ENCODE assay signal across 14 cellular contexts in the genomic region with DNA sequence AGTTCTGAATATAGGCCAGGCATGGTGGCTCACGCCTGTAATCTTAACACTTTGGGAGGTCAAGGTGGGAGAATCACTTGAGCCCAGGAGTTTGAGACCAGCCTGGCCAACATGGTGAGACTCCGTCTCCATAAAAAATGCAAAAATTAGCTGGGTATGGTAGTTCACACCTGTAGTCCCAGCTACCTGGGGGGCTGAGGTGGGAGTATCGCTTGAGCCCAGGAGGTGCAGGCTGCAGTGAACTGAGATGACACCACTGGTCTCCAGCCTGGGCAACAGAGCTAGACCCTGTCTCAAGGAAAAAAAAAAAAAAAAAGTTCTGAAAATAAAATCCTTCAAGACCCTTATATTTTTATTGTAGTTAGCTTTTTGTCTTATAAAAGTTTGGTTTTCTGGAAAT. TPM values are rescaled to one million over a fixed set of nuclear protein-coding genes. Genes with fewer than 3 reads are reported as not detected.
A peak's percentile ranks its signal among the peaks of the same experiment; 100 is the strongest.
DNase-seq lines count a peak whose midpoint lies in the region; TF ChIP-seq lines count a peak whose summit lies in the region.
"Had no signal": no experiment of that assay in that cellular context is flagged by ENCODE, and none has a peak within 500 bp of the region (broad histone marks: within the 10 kb centered on the region; RNA-seq: fewer than 3 reads in every experiment).

No MANE protein-coding gene starts in this region.

- H3K9me3 ChIP-seq in HEK293 (ENCODE audit: control insufficient read depth, insufficient read depth, low read depth, low read length) (no peaks in the 10 kb centered on the region), breast epithelium (no peaks in the 10 kb centered on the region), muscle layer of duodenum (ENCODE audit: control insufficient read depth in 1 of 2, low read length in 2 of 2) (no peaks in the 10 kb centered on the region), testis (no peaks in the 10 kb centered on the region)
- H3K9me3 ChIP-seq: ascending aorta, Caco-2 had no signal

- H3K4me3 ChIP-seq in HEK293 (ENCODE audit: low read depth, low read length) (no peak overlapping the region), breast epithelium (peak overlapping the region in 1 of 3 donors; percentile 14), muscle layer of duodenum (ENCODE audit: low read depth in 1 of 2, low read length in 2 of 2) (no peak overlapping the region), testis (no peak overlapping the region)

- H3K27me3 ChIP-seq in breast epithelium (no peaks in the 10 kb centered on the region), muscle layer of duodenum (ENCODE audit: low read depth, low read length) (no peaks in the 10 kb centered on the region), testis (no peaks in the 10 kb centered on the region)
- H3K27me3 ChIP-seq: ascending aorta had no signal

- intact Hi-C loops in breast epithelium (cut with DNase I; ENCODE audit: low total_unique reads) (no loop called here), testis (cut with DNase I; ENCODE audit: low total_unique reads) (no loop called here)

- H3K4me1 ChIP-seq in HEK293 (ENCODE audit: control insufficient read depth, insufficient read depth, low read length) (no peaks in the 10 kb centered on the region), breast epithelium (peaks cover 6 to 15% of the 10 kb centered on the region in 2 donors), muscle layer of duodenum (ENCODE audit: control insufficient read depth in 1 of 2, insufficient read depth in 2 of 2, low read length in 2 of 2) (peaks cover 0 to 7% of the 10 kb centered on the region in 2 donors), testis (peaks cover 8% of the 10 kb centered on the region)
- H3K4me1 ChIP-seq: Caco-2 had no signal

- 95 to 100% methylated on average over 3 of the region's 3 CpGs for WGBS in testis, 2 donors

- CTCF ChIA-PET in HEK293 (lab: Yijun Ruan, JAX) = no interaction called here

- no peak for TF ChIP-seq POLR2A in breast epithelium (IDR thresholded peaks at IDR 0.05)
- TF ChIP-seq POLR2A in testis (IDR thresholded peaks at IDR 0.05) = no peak

- H3K36me3 ChIP-seq in HEK293 (ENCODE audit: control insufficient read depth in 2 of 2, insufficient read depth in 1 of 2, low read length in 2 of 2) (no peaks in the 10 kb centered on the region), breast epithelium (no peaks in the 10 kb centered on the region), muscle layer of duodenum (ENCODE audit: control insufficient read depth in 1 of 2, insufficient read depth in 2 of 2, low read length in 2 of 2) (peaks cover 0 to 8% of the 10 kb centered on the region in 2 donors), testis (ENCODE audit: low read depth, missing control alignments) (no peaks in the 10 kb centered on the region)
- H3K36me3 ChIP-seq: ascending aorta had no signal

- TF ChIP-seq CTCF in HEK293 (tag by site-specific recombination; IDR thresholded peaks at IDR 0.05) (no peak), breast epithelium (IDR thresholded peaks at IDR 0.05) (no peak), testis (IDR thresholded peaks at IDR 0.05) (no peak)

- no peak overlapping the region for H3K27ac ChIP-seq in HEK293 (ENCODE audit: extremely low read depth, low read depth, low read length)
- peak overlapping the region; percentile 88 to 95 for H3K27ac ChIP-seq in breast epithelium
- H3K27ac ChIP-seq in muscle layer of duodenum (ENCODE audit: low read length) = peak overlapping the region; percentile 74
- peak overlapping the region; percentile 13 to 84 for H3K27ac ChIP-seq in testis

- DNase-seq in breast epithelium (ENCODE audit: low spot score in 2 of 2) = no peak
- no peak for DNase-seq in testis
- no peak for DNase-seq in GDM1 (lab: John Stamatoyannopoulos, UW)
- DNase-seq in medulla oblongata (ENCODE audit: extremely low spot score) = no peak
- DNase-seq in Kasumi-1 (lab: John Stamatoyannopoulos, UW) = no peak
- DNase-seq in H4 (ENCODE audit: low spot score) = no peak
- DNase-seq: activated CD4-positive, alpha-beta T cell treated with anti-CD3 and anti-CD28 coated beads, Interleukin-2, amount 50 U/mL, for 1 hour; activated naive CD4-positive, alpha-beta T cell; Caco-2; KBM-7; NCI-H2029 had no signal

- POLR2A ChIA-PET in HEK293 (lab: Yijun Ruan, JAX) = no interaction called here

TF ChIP-seq in HEK293, 187 proteins besides CTCF, POLR2A, EP300 and RAD21:
- TF ChIP-seq SP3 (tag by site-specific recombination; IDR thresholded peaks at IDR 0.05) (no peak), ZNF544 (tag by site-specific recombination; IDR thresholded peaks at IDR 0.05) (no peak), ZNF121 (tag by site-specific recombination; IDR thresholded peaks at IDR 0.05) (peak; percentile 23; the same call in 1 of the 2 replicates), ZNF473 (tag by site-specific recombination; IDR thresholded peaks at IDR 0.05) (no peak), ZNF670 (tag by site-specific recombination; IDR thresholded peaks at IDR 0.05; ENCODE audit: low read depth) (no peak), SETDB1 (IDR thresholded peaks at IDR 0.05; ENCODE audit: insufficient read length, low read length) (no peak)
- TF ChIP-seq, protein P1, sequence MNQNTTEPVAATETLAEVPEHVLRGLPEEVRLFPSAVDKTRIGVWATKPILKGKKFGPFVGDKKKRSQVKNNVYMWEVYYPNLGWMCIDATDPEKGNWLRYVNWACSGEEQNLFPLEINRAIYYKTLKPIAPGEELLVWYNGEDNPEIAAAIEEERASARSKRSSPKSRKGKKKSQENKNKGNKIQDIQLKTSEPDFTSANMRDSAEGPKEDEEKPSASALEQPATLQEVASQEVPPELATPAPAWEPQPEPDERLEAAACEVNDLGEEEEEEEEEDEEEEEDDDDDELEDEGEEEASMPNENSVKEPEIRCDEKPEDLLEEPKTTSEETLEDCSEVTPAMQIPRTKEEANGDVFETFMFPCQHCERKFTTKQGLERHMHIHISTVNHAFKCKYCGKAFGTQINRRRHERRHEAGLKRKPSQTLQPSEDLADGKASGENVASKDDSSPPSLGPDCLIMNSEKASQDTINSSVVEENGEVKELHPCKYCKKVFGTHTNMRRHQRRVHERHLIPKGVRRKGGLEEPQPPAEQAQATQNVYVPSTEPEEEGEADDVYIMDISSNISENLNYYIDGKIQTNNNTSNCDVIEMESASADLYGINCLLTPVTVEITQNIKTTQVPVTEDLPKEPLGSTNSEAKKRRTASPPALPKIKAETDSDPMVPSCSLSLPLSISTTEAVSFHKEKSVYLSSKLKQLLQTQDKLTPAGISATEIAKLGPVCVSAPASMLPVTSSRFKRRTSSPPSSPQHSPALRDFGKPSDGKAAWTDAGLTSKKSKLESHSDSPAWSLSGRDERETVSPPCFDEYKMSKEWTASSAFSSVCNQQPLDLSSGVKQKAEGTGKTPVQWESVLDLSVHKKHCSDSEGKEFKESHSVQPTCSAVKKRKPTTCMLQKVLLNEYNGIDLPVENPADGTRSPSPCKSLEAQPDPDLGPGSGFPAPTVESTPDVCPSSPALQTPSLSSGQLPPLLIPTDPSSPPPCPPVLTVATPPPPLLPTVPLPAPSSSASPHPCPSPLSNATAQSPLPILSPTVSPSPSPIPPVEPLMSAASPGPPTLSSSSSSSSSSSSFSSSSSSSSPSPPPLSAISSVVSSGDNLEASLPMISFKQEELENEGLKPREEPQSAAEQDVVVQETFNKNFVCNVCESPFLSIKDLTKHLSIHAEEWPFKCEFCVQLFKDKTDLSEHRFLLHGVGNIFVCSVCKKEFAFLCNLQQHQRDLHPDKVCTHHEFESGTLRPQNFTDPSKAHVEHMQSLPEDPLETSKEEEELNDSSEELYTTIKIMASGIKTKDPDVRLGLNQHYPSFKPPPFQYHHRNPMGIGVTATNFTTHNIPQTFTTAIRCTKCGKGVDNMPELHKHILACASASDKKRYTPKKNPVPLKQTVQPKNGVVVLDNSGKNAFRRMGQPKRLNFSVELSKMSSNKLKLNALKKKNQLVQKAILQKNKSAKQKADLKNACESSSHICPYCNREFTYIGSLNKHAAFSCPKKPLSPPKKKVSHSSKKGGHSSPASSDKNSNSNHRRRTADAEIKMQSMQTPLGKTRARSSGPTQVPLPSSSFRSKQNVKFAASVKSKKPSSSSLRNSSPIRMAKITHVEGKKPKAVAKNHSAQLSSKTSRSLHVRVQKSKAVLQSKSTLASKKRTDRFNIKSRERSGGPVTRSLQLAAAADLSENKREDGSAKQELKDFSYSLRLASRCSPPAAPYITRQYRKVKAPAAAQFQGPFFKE (tag by site-specific recombination; IDR thresholded peaks at IDR 0.05; ENCODE audit: borderline replicate concordance) = no peak

RNA-seq across cellular contexts. Expression of a gene that starts 11.7 kb away (rescaled TPM):
- total RNA-seq in breast epithelium (100 to 1,000 TPM; 115 to 153 (median 116) TPM), testis (10 to 100 TPM; 88.0 to 91.2 TPM)
- polyA plus RNA-seq in testis (ENCODE audit: insufficient read depth, low read depth, low replicate concordance) = 76.7 TPM
- total RNA-seq in H4 (2014; rRNA removed; shearing (Covaris generic)) = 56.3 and 61.8 TPM in 2 replicates

RNA-seq across cellular contexts. Expression of a gene that starts 22.6 kb away (rescaled TPM):
- total RNA-seq in breast epithelium (1,000 to 10,000 TPM in 2 of 3 donors, 100 to 1,000 TPM in 1; 999 to 1,273 (median 1,163) TPM), testis (10 to 100 TPM; 56.5 to 98.5 TPM)
- polyA plus RNA-seq in testis (ENCODE audit: insufficient read depth, low read depth, low replicate concordance) = 160 TPM
- total RNA-seq in H4 (2014; rRNA removed; shearing (Covaris generic)) = 48.3 and 60.2 TPM in 2 replicates

RNA-seq across cellular contexts. Expression of a gene that starts 46.2 kb away (rescaled TPM):
- total RNA-seq in breast epithelium (10 to 100 TPM in 2 of 3 donors, 1 to 10 TPM in 1; 9.4 to 10.5 (median 10.1) TPM), testis (10 to 100 TPM; 15.8 to 17.1 TPM)
- polyA plus RNA-seq in testis (ENCODE audit: insufficient read depth, low read depth, low replicate concordance) = 45.9 TPM
- 37.4 and 40.5 TPM in 2 replicates for total RNA-seq in H4 (2014; rRNA removed; shearing (Covaris generic))

Comparison
In these comparisons a context has a peak if more than half of its experiments do, and no peak if none do; other contexts are left out.
1. RNA of a gene that starts 22.6 kb away (total RNA-seq): 999 to 1,273 TPM in breast epithelium; 56.5 to 98.5 TPM in testis and 48.3 to 60.2 TPM in H4; every median in the first group is over 10 times any median in the second.